16 cellular contexts compared by ENCODE assay signal in genomic region chr21:16422702-16423101, GRCh38.
DNase-seq lines count a peak whose midpoint lies in the region; ATAC-seq, FAIRE-seq and TF ChIP-seq lines count a peak whose summit lies in the region.
"Had no signal": no experiment of that assay in that cellular context is flagged by ENCODE, and none has a peak within 500 bp of the region (broad histone marks: within the 10 kb centered on the region; RNA-seq: fewer than 3 reads in every experiment).

No MANE protein-coding gene starts in this region.

- in situ Hi-C loops in astrocyte of the cerebellum (cut with HindIII; ENCODE audit: low sequenced_read_pairs) = no loop called here

- FAIRE-seq in small intestine (lab: Jason Lieb, UNC) (peak; percentile 44), kidney (lab: Jason Lieb, UNC) (no peak)
- FAIRE-seq: D721Med had no signal

- POLR2A ChIA-PET in naive thymus-derived CD8-positive, alpha-beta T cell (lab: Charles Lee) = no interaction called here

- H3K4me3 ChIP-seq in astrocyte of the cerebellum (ENCODE audit: low read depth, low read length) = peak overlapping the region; percentile 55
- H3K4me3 ChIP-seq in gastroesophageal sphincter = peak overlapping the region in 1 of 2 donors; percentile 42
- H3K4me3 ChIP-seq in small intestine (ENCODE audit: low read depth in 1 of 2, low read length in 2 of 2) = no peak overlapping the region
- H3K4me3 ChIP-seq in kidney (ENCODE audit: low read length in 2 of 2) = peak overlapping the region in 1 of 2 donors; percentile 20

- H3K36me3 ChIP-seq in gastroesophageal sphincter (no peaks in the 10 kb centered on the region), small intestine (ENCODE audit: control insufficient read depth in 2 of 2, insufficient read depth in 2 of 2, low read length in 2 of 2) (no peaks in the 10 kb centered on the region), kidney (ENCODE audit: control insufficient read depth in 1 of 2, insufficient read depth in 2 of 2, low read length in 2 of 2) (no peaks in the 10 kb centered on the region)
- H3K36me3 ChIP-seq: neutrophil had no signal

- no peak overlapping the region for H3K9ac ChIP-seq in kidney (ENCODE audit: low read length in 2 of 2)

- peak; percentile 50 for DNase-seq in NCI-H1092 treated with DMSO at 0.1 percent for 48 hours (lab: John Stamatoyannopoulos, UW)
- no peak for DNase-seq in NCI-H1092 (lab: John Stamatoyannopoulos, UW)
- DNase-seq in astrocyte of the cerebellum (ENCODE audit: low read depth) = no peak
- no peak for DNase-seq in small intestine
- DNase-seq in RKO (ENCODE audit: low spot score) = no peak
- no peak for DNase-seq in naive thymus-derived CD8-positive, alpha-beta T cell
- no peak for DNase-seq in kidney
- DNase-seq: activated CD8-positive, alpha-beta memory T cell treated with anti-CD3 and anti-CD28 coated beads, Interleukin-2, amount 50 U/mL, for 48 hours; activated naive CD8-positive, alpha-beta T cell treated with anti-CD3 and anti-CD28 coated beads, Interleukin-2, amount 10 ng/mL, durations not matched to agents 7 days and 5 days; left colon; MV-4-11; NCI-H226 had no signal

- H3K4me1 Mint-ChIP-seq in naive thymus-derived CD8-positive, alpha-beta T cell = no peaks in the 10 kb centered on the region
- H3K4me1 Mint-ChIP-seq: activated naive CD8-positive, alpha-beta T cell treated with anti-CD3 and anti-CD28 coated beads, Interleukin-2, amount 10 ng/mL, durations not matched to agents 7 days and 5 days had no signal

- 20 to 33% methylated on average over 2 of the region's 2 CpGs for WGBS in gastroesophageal sphincter (ENCODE audit: low coverage in 1 of 2), 2 donors
- WGBS in small intestine, 3 donors = 44 to 54% (median 47%) methylated on average over 2 of the region's 2 CpGs

- no peaks in the 10 kb centered on the region for H3K36me3 Mint-ChIP-seq in naive thymus-derived CD8-positive, alpha-beta T cell
- H3K36me3 Mint-ChIP-seq: activated naive CD8-positive, alpha-beta T cell treated with anti-CD3 and anti-CD28 coated beads, Interleukin-2, amount 10 ng/mL, durations not matched to agents 7 days and 5 days had no signal

- H3K27ac Mint-ChIP-seq in naive thymus-derived CD8-positive, alpha-beta T cell = no peak overlapping the region
- H3K27ac Mint-ChIP-seq: activated naive CD8-positive, alpha-beta T cell treated with anti-CD3 and anti-CD28 coated beads, Interleukin-2, amount 10 ng/mL, durations not matched to agents 7 days and 5 days had no signal

- TF ChIP-seq EP300 in gastroesophageal sphincter (IDR thresholded peaks at IDR 0.05) = no peak

- no peaks in the 10 kb centered on the region for H3K27me3 ChIP-seq in gastroesophageal sphincter
- no peaks in the 10 kb centered on the region for H3K27me3 ChIP-seq in small intestine (ENCODE audit: control insufficient read depth in 2 of 2, insufficient read depth in 2 of 2, low read length in 2 of 2)
- H3K27me3 ChIP-seq: neutrophil had no signal

- H3K4me3 Mint-ChIP-seq in naive thymus-derived CD8-positive, alpha-beta T cell = no peak overlapping the region
- H3K4me3 Mint-ChIP-seq: activated naive CD8-positive, alpha-beta T cell treated with anti-CD3 and anti-CD28 coated beads, Interleukin-2, amount 10 ng/mL, durations not matched to agents 7 days and 5 days had no signal

- ATAC-seq in gastroesophageal sphincter = no peak
- no peak for ATAC-seq in naive thymus-derived CD8-positive, alpha-beta T cell
- ATAC-seq: activated CD4-positive, CD25-positive, alpha-beta regulatory T cell treated with anti-CD3 and anti-CD28 coated beads, Interleukin-2, amount 50 U/mL, for 24 hours; left colon had no signal

- intact Hi-C loops in kidney (cut with DNase I) = no loop called here

- peaks cover 0 to 8% (median 0%) of the 10 kb centered on the region in 9 donors for H3K9me3 Mint-ChIP-seq in naive thymus-derived CD8-positive, alpha-beta T cell

- TF ChIP-seq POLR2A in gastroesophageal sphincter (IDR thresholded peaks at IDR 0.05) = no peak

- no peak for TF ChIP-seq CTCF in astrocyte of the cerebellum (IDR thresholded peaks at IDR 0.05; ENCODE audit: low read depth, low read length, missing control alignments)
- no peak for TF ChIP-seq CTCF in gastroesophageal sphincter (IDR thresholded peaks at IDR 0.05)
- no peak for TF ChIP-seq CTCF in kidney (IDR thresholded peaks at IDR 0.05; ENCODE audit: borderline replicate concordance, extremely low read depth, insufficient read depth)

- peaks cover 0 to 18% (median 0%) of the 10 kb centered on the region in 3 donors for H3K4me1 ChIP-seq in gastroesophageal sphincter
- no peaks in the 10 kb centered on the region for H3K4me1 ChIP-seq in small intestine (ENCODE audit: control insufficient read depth in 2 of 2, insufficient read depth in 1 of 2, low read depth in 1 of 2, low read length in 1 of 2)
- H3K4me1 ChIP-seq in kidney (ENCODE audit: control insufficient read depth in 1 of 2, insufficient read depth in 1 of 2, low read depth in 1 of 2, low read length in 2 of 2) = peaks cover 5 to 17% of the 10 kb centered on the region in 2 donors

- H3K27me3 Mint-ChIP-seq in naive thymus-derived CD8-positive, alpha-beta T cell = no peaks in the 10 kb centered on the region
- H3K27me3 Mint-ChIP-seq: activated naive CD8-positive, alpha-beta T cell treated with anti-CD3 and anti-CD28 coated beads, Interleukin-2, amount 10 ng/mL, durations not matched to agents 7 days and 5 days had no signal

- H3K9me3 ChIP-seq in gastroesophageal sphincter = no peaks in the 10 kb centered on the region
- H3K9me3 ChIP-seq in small intestine (ENCODE audit: control insufficient read depth, low read depth) = peaks cover 2% of the 10 kb centered on the region
- H3K9me3 ChIP-seq in kidney (ENCODE audit: control insufficient read depth in 1 of 2, low read length in 2 of 2) = no peaks in the 10 kb centered on the region
- H3K9me3 ChIP-seq: neutrophil had no signal

- H3K27ac ChIP-seq in gastroesophageal sphincter (peak overlapping the region in 3 of 4 donors; percentile 33 to 67 (median 55)), small intestine (ENCODE audit: low read depth in 1 of 2, low read length in 1 of 2) (no peak overlapping the region), kidney (ENCODE audit: low read depth in 2 of 2, low read length in 2 of 2) (no peak overlapping the region)
- H3K27ac ChIP-seq: neutrophil had no signal

Comparison
In these comparisons a context has a peak if more than half of its experiments do, and no peak if none do; other contexts are left out.
1. H3K27ac ChIP-seq: peak in gastroesophageal sphincter (3 of 4); none in small intestine (0 of 2) and kidney (0 of 2).